ENCODE assay signal across 13 cellular contexts in the genomic region with DNA sequence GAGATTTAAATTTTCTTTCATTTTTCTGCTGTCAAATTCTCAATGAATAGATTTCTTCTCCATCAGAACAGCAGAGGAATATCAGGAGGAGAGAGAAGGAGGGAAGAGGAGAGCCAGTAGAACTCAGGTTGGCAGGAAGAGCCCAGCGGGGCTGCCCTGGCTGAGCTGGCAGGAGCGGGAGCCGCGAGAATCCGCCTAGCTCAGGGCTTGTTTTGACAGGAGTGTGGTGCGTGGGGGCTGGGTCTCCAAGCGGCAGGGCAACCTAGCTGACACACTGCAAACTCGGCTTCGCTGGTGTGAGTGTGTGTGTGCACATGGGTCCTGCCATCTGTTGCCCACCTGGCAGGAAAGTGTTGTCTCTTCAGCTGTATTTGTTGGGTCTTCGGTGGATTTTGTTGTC. TPM values are rescaled to one million over a fixed set of nuclear protein-coding genes. Genes with fewer than 3 reads are reported as not detected.
DNase-seq lines count a peak whose midpoint lies in the region; ATAC-seq and TF ChIP-seq lines count a peak whose summit lies in the region.
"Had no signal": no experiment of that assay in that cellular context is flagged by ENCODE, and none has a peak within 500 bp of the region (broad histone marks: within the 10 kb centered on the region; RNA-seq: fewer than 3 reads in every experiment).

No MANE protein-coding gene starts in this region.

- no peak overlapping the region for H3K9ac ChIP-seq in IMR-90 (ENCODE audit: low read depth, low read length)

- peak overlapping the region; percentile 33; the same call in 1 of the 2 replicates for H3K4ac ChIP-seq in IMR-90 (ENCODE audit: low read depth, low read length)

- no peaks in the 10 kb centered on the region for H4K20me1 ChIP-seq in IMR-90 (ENCODE audit: insufficient read depth, low read length)

- H3K4me1 ChIP-seq in IMR-90 (ENCODE audit: control insufficient read depth, insufficient read depth, low read length) = peaks cover 5% of the 10 kb centered on the region

- H4K5ac ChIP-seq in IMR-90 (ENCODE audit: low read depth, low read length) = no peak overlapping the region

- POLR2A ChIA-PET in IMR-90 (lab: Charles Lee; ENCODE audit: unreplicated experiment) = no interaction called here

- H2BK20ac ChIP-seq in IMR-90 (ENCODE audit: low read depth, low read length) = 0 out of 2 replicates have a peak overlapping the region, but pooled peaks have one; percentile 37

- H2BK15ac ChIP-seq in IMR-90 (ENCODE audit: low read depth, low read length) = no peak overlapping the region

- H3K36me3 ChIP-seq in IMR-90 (ENCODE audit: control insufficient read depth, insufficient read depth, low read length) = no peaks in the 10 kb centered on the region
- H3K36me3 ChIP-seq: esophagus squamous epithelium had no signal

- H3K9me1 ChIP-seq in IMR-90 (ENCODE audit: insufficient read depth, low read length) = no peaks in the 10 kb centered on the region

- H4K8ac ChIP-seq in IMR-90 (ENCODE audit: low read depth in 2 of 2, low read length in 2 of 2) = peak overlapping the region in 1 of 2 experiments; percentile 28; a peak in 1 of 4 replicates

- no peak overlapping the region for H3K56ac ChIP-seq in IMR-90 (ENCODE audit: extremely low read depth, insufficient read depth, low read length)

- BruUV-seq in IMR-90 (replicated peaks; lab: Mats Ljungman, UMichigan) = no TSS peak

- H3K27me3 ChIP-seq in IMR-90 (ENCODE audit: control insufficient read depth, insufficient read depth, low read length) = no peaks in the 10 kb centered on the region
- H3K27me3 ChIP-seq: esophagus squamous epithelium had no signal

- no peak overlapping the region for H3K27ac ChIP-seq in IMR-90 (ENCODE audit: insufficient read depth, low read length)

- TF ChIP-seq CTCF in AG10803 (conservative IDR thresholded peaks at IDR 0.05; ENCODE audit: low read length) = no peak
- no peak for TF ChIP-seq CTCF in IMR-90 (conservative IDR thresholded peaks at IDR 0.05; ENCODE audit: low read depth, low read length)
- TF ChIP-seq CTCF in GM20000 (IDR thresholded peaks at IDR 0.05; ENCODE audit: extremely low read depth, missing control alignments) = no peak

- H3K4me2 ChIP-seq in IMR-90 (ENCODE audit: low read depth, low read length) = peak overlapping the region; percentile 36; the same call in 1 of the 2 replicates

- no peak for TF ChIP-seq POLR2A in IMR-90 (IDR thresholded peaks at IDR 0.05; ENCODE audit: low read depth, low read length)

- peak overlapping the region; percentile 53; the same call in 1 of the 2 replicates for H3K23ac ChIP-seq in IMR-90 (ENCODE audit: low read depth, low read length)

- peak overlapping the region; percentile 60 for H2AFZ ChIP-seq in IMR-90 (replicated peaks; ENCODE audit: low read length, poor library complexity)

- dilution Hi-C loops in IMR-90 (cut with HindIII; ENCODE audit: low sequenced_read_pairs, unreplicated experiment) = no loop called here

- ATAC-seq in IMR-90 (ENCODE audit: low read depth) = peak; percentile 60
- ATAC-seq: activated CD8-positive, alpha-beta T cell treated with anti-CD3 and anti-CD28 coated beads, Interleukin-2, amount 10 ng/mL, durations not matched to agents 7 days and 5 days; HCT116 had no signal

- H3K14ac ChIP-seq in IMR-90 (replicated peaks; ENCODE audit: low read depth, low read length) = peak overlapping the region; percentile 64; the same call in 1 of the 2 replicates

- H2AK9ac ChIP-seq in IMR-90 (replicated peaks; ENCODE audit: low read depth, low read length, poor library complexity) = peak overlapping the region; percentile 62

- H2BK5ac ChIP-seq in IMR-90 (ENCODE audit: low read depth, low read length, poor library complexity, severe bottlenecking) = no peak overlapping the region

- H3K4me3 ChIP-seq in AG10803 (ENCODE audit: low read length) = no peak overlapping the region
- no peak overlapping the region for H3K4me3 ChIP-seq in IMR-90 (ENCODE audit: insufficient read depth, low read depth, low read length)
- H3K4me3 ChIP-seq: esophagus squamous epithelium had no signal

- no peak overlapping the region for H2BK120ac ChIP-seq in IMR-90 (ENCODE audit: low read depth, low read length)

- intact Hi-C loops in IMR-90 (cut with micrococcal nuclease) = no loop called here

- in situ Hi-C loops in IMR-90 (cut with MboI; ENCODE audit: low sequenced_read_pairs) = no loop called here

- WGBS in IMR-90 (ENCODE audit: extremely low coverage in 2 of 2, insufficient read length in 1 of 2), 2 experiments = no CpG with 5 or more reads among the region's 10 CpGs

- no peaks in the 10 kb centered on the region; a peak in 1 of 4 replicates for H3K79me1 ChIP-seq in IMR-90 (ENCODE audit: low read depth in 1 of 2, low read length in 2 of 2)

- CTCF ChIA-PET in IMR-90 (lab: Yijun Ruan, JAX) = no interaction called here

- DNase-seq in AG10803 (ENCODE audit: low read depth) (peak; percentile 28), IMR-90 (peak; percentile 27), SHP77 (lab: John Stamatoyannopoulos, UW) (peak; percentile 54 to 73), kidney glomerular epithelial cell (lab: John Stamatoyannopoulos, UW) (peak; percentile 22), CD1c-positive myeloid dendritic cell (ENCODE audit: extremely low spot score) (no peak), GM20000 (ENCODE audit: low spot score) (no peak), NCI-H526 (lab: John Stamatoyannopoulos, UW) (no peak)
- no peak for DNase-seq in activated CD4-positive, alpha-beta T cell treated with anti-CD3 and anti-CD28 coated beads, Interleukin-2, amount 50 U/mL, for 1 hour
- DNase-seq: activated CD8-positive, alpha-beta T cell treated with anti-CD3 and anti-CD28 coated beads, Interleukin-2, amount 10 ng/mL, durations not matched to agents 7 days and 5 days; activated gamma-delta T cell treated with Interleukin-2 at 50 U/mL for 16 hours; esophagus squamous epithelium; NCI-H146 had no signal

- no peak overlapping the region for H3K18ac ChIP-seq in IMR-90 (ENCODE audit: low read depth, low read length)

- H2AK5ac ChIP-seq in IMR-90 (ENCODE audit: low read depth, low read length) = no peak overlapping the region

- H3K9me3 ChIP-seq in IMR-90 (ENCODE audit: control insufficient read depth, insufficient read depth, low read length) = no peaks in the 10 kb centered on the region
- H3K9me3 ChIP-seq: esophagus squamous epithelium had no signal

- H4K91ac ChIP-seq in IMR-90 (ENCODE audit: insufficient read depth, low read depth, low read length) = no peak overlapping the region

- no peak for TF ChIP-seq RAD21 in IMR-90 (IDR thresholded peaks at IDR 0.05; ENCODE audit: low read length)

TF ChIP-seq in IMR-90, 13 proteins besides CTCF, POLR2A, EP300 and RAD21:
- TF ChIP-seq NFE2L2 (IDR thresholded peaks at IDR 0.05; ENCODE audit: low read depth, low read length) (no peak), MAZ (IDR thresholded peaks at IDR 0.05; ENCODE audit: borderline replicate concordance, low read depth, low read length) (no peak), RFX5 (IDR thresholded peaks at IDR 0.05; ENCODE audit: low read depth, low read length) (no peak), RCOR1 (IDR thresholded peaks at IDR 0.05; ENCODE audit: insufficient replicate concordance, low read length) (no peak), BHLHE40 (IDR thresholded peaks at IDR 0.05; ENCODE audit: low read depth, low read length) (no peak), CEBPB (IDR thresholded peaks at IDR 0.05; ENCODE audit: low read depth, low read length) (no peak), MXI1 (IDR thresholded peaks at IDR 0.05; ENCODE audit: borderline replicate concordance, low read depth, low read length) (no peak), MAFK (IDR thresholded peaks at IDR 0.05; ENCODE audit: low read depth, low read length) (no peak), SMC3 (IDR thresholded peaks at IDR 0.05; ENCODE audit: low read depth, low read length) (no peak), FOS (IDR thresholded peaks at IDR 0.05; ENCODE audit: low read depth, low read length) (no peak), CHD1 (IDR thresholded peaks at IDR 0.05; ENCODE audit: low read depth, low read length) (no peak)
- TF ChIP-seq, protein P1, sequence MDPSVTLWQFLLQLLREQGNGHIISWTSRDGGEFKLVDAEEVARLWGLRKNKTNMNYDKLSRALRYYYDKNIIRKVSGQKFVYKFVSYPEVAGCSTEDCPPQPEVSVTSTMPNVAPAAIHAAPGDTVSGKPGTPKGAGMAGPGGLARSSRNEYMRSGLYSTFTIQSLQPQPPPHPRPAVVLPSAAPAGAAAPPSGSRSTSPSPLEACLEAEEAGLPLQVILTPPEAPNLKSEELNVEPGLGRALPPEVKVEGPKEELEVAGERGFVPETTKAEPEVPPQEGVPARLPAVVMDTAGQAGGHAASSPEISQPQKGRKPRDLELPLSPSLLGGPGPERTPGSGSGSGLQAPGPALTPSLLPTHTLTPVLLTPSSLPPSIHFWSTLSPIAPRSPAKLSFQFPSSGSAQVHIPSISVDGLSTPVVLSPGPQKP (IDR thresholded peaks at IDR 0.05; ENCODE audit: borderline replicate concordance, low read depth, low read length) = no peak
- TF ChIP-seq, protein P2, sequence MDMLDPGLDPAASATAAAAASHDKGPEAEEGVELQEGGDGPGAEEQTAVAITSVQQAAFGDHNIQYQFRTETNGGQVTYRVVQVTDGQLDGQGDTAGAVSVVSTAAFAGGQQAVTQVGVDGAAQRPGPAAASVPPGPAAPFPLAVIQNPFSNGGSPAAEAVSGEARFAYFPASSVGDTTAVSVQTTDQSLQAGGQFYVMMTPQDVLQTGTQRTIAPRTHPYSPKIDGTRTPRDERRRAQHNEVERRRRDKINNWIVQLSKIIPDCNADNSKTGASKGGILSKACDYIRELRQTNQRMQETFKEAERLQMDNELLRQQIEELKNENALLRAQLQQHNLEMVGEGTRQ (IDR thresholded peaks at IDR 0.05; ENCODE audit: low read depth, low read length) = no peak

RNA-seq across cellular contexts. Expression of a gene that starts 27.9 kb away (rescaled TPM):
- total RNA-seq in IMR-90 (2012; rRNA removed) = 17.8 and 18.1 TPM in 2 replicates
- polyA plus RNA-seq in IMR-90 (2012; rRNA removed) = 99.4 and 127 TPM in 2 replicates
- polyA plus RNA-seq in IMR-90 (2012; cell fraction: cytosol; rRNA removed) = 84.8 and 140 TPM in 2 replicates
- polyA plus RNA-seq in IMR-90 (2012; cell fraction: nucleus; rRNA removed; ENCODE audit: low replicate concordance) = 214 and 473 TPM in 2 replicates

Comparison
In these comparisons a context has a peak if more than half of its experiments do, and no peak if none do; other contexts are left out.
1. DNase-seq: peak in AG10803 (single experiment), IMR-90 (single experiment), SHP77 (2 of 2) and kidney glomerular epithelial cell (single experiment); none in activated CD4-positive, alpha-beta T cell treated with anti-CD3 and anti-CD28 coated beads, Interleukin-2, amount 50 U/mL, for 1 hour (single experiment), CD1c-positive myeloid dendritic cell (single experiment), GM20000 (single experiment) and NCI-H526 (0 of 2).